1 cellular context compared by ENCODE assay signal in the genomic region with DNA sequence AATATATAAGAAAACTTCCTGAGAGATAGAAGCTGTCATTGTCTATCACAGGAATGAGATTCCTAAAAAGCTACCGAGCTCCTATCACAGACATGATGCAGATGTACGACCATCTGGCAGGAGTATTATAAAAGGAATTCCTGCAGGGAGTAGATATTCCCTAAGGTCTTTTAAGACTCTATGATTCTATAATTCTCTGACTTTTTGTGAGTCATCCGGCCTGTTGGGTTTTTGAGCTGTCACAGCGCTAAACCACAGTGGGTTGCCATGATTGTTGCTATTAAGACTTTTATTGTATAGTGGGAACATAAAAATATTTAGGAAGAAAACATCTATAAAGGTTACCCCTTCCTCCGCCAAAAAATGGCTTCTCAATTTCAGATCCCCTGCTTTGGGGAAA.
TF ChIP-seq lines count a peak whose summit lies in the region.

No MANE protein-coding gene starts in this region.

TF ChIP-seq in SK-N-SH, 30 proteins besides CTCF, POLR2A, EP300 and RAD21:
- TF ChIP-seq, protein P1, sequence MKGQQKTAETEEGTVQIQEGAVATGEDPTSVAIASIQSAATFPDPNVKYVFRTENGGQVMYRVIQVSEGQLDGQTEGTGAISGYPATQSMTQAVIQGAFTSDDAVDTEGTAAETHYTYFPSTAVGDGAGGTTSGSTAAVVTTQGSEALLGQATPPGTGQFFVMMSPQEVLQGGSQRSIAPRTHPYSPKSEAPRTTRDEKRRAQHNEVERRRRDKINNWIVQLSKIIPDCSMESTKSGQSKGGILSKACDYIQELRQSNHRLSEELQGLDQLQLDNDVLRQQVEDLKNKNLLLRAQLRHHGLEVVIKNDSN (IDR thresholded peaks at IDR 0.05; ENCODE audit: borderline replicate concordance, low read depth), result no peak
- TF ChIP-seq, protein P2, sequence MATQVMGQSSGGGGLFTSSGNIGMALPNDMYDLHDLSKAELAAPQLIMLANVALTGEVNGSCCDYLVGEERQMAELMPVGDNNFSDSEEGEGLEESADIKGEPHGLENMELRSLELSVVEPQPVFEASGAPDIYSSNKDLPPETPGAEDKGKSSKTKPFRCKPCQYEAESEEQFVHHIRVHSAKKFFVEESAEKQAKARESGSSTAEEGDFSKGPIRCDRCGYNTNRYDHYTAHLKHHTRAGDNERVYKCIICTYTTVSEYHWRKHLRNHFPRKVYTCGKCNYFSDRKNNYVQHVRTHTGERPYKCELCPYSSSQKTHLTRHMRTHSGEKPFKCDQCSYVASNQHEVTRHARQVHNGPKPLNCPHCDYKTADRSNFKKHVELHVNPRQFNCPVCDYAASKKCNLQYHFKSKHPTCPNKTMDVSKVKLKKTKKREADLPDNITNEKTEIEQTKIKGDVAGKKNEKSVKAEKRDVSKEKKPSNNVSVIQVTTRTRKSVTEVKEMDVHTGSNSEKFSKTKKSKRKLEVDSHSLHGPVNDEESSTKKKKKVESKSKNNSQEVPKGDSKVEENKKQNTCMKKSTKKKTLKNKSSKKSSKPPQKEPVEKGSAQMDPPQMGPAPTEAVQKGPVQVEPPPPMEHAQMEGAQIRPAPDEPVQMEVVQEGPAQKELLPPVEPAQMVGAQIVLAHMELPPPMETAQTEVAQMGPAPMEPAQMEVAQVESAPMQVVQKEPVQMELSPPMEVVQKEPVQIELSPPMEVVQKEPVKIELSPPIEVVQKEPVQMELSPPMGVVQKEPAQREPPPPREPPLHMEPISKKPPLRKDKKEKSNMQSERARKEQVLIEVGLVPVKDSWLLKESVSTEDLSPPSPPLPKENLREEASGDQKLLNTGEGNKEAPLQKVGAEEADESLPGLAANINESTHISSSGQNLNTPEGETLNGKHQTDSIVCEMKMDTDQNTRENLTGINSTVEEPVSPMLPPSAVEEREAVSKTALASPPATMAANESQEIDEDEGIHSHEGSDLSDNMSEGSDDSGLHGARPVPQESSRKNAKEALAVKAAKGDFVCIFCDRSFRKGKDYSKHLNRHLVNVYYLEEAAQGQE (IDR thresholded peaks at IDR 0.05; ENCODE audit: low read depth, low read length), result no peak
- TF ChIP-seq MXI1 (IDR thresholded peaks at IDR 0.05; ENCODE audit: low read depth, low read length) (no peak), FOSL2 (IDR thresholded peaks at IDR 0.05; ENCODE audit: borderline replicate concordance, low read depth) (peak; percentile 82; the same call in 1 of the 2 replicates), TCF12 (IDR thresholded peaks at IDR 0.05) (peak; percentile 95), SMC3 (IDR thresholded peaks at IDR 0.05; ENCODE audit: low read depth, low read length) (no peak), FOXM1 (IDR thresholded peaks at IDR 0.05; ENCODE audit: low read depth) (0 out of 2 replicates have a peak, but pooled peaks have one; percentile 42), TAF1 (IDR thresholded peaks at IDR 0.05; ENCODE audit: borderline replicate concordance, low read depth, low read length) (no peak), MEF2A (IDR thresholded peaks at IDR 0.05; ENCODE audit: borderline replicate concordance, low read depth) (no peak), FOXJ3 (CRISPR knock-in tag; IDR thresholded peaks at IDR 0.05) (no peak), RFX5 (IDR thresholded peaks at IDR 0.05; ENCODE audit: low read length) (no peak), TEAD4 (IDR thresholded peaks at IDR 0.05; ENCODE audit: borderline replicate concordance, insufficient read depth) (peak; percentile 76), RXRA (IDR thresholded peaks at IDR 0.05; ENCODE audit: borderline replicate concordance, low read depth) (no peak), CHD2 (IDR thresholded peaks at IDR 0.05; ENCODE audit: low read length, partially characterized antibody) (no peak), POLR2AphosphoS5 (IDR thresholded peaks at IDR 0.05; ENCODE audit: low read depth, low read length) (peak; percentile 70), RCOR1 (IDR thresholded peaks at IDR 0.05; ENCODE audit: low read length) (no peak), JUND (IDR thresholded peaks at IDR 0.05) (peak; percentile 81), GATA2 (CRISPR knock-in tag; IDR thresholded peaks at IDR 0.05) (no peak), NFIC (IDR thresholded peaks at IDR 0.05; ENCODE audit: borderline replicate concordance) (peak; percentile 55; the same call in 1 of the 2 replicates), EZH2phosphoT487 (IDR thresholded peaks at IDR 0.05; ENCODE audit: borderline replicate concordance, low read depth) (no peak), NRF1 (IDR thresholded peaks at IDR 0.05; ENCODE audit: low read depth, low read length) (no peak), SIN3A (IDR thresholded peaks at IDR 0.05; ENCODE audit: borderline replicate concordance, low read depth, low read length) (peak; percentile 50; the same call in 1 of the 2 replicates), GABPA (IDR thresholded peaks at IDR 0.05; ENCODE audit: low read depth) (no peak), YY1 (IDR thresholded peaks at IDR 0.05; ENCODE audit: low read depth) (peak; percentile 50; the same call in 1 of the 2 replicates), ELF1 (IDR thresholded peaks at IDR 0.05) (no peak)
- TF ChIP-seq, protein P3, sequence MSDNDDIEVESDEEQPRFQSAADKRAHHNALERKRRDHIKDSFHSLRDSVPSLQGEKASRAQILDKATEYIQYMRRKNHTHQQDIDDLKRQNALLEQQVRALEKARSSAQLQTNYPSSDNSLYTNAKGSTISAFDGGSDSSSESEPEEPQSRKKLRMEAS (IDR thresholded peaks at IDR 0.05; ENCODE audit: low read depth), result peak; percentile 24; the same call in 1 of the 2 replicates
- TF ChIP-seq, protein P4, sequence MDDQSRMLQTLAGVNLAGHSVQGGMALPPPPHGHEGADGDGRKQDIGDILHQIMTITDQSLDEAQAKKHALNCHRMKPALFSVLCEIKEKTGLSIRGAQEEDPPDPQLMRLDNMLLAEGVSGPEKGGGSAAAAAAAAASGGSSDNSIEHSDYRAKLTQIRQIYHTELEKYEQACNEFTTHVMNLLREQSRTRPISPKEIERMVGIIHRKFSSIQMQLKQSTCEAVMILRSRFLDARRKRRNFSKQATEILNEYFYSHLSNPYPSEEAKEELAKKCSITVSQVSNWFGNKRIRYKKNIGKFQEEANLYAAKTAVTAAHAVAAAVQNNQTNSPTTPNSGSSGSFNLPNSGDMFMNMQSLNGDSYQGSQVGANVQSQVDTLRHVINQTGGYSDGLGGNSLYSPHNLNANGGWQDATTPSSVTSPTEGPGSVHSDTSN (IDR thresholded peaks at IDR 0.05), result peak; percentile 72
- TF ChIP-seq, protein P5, sequence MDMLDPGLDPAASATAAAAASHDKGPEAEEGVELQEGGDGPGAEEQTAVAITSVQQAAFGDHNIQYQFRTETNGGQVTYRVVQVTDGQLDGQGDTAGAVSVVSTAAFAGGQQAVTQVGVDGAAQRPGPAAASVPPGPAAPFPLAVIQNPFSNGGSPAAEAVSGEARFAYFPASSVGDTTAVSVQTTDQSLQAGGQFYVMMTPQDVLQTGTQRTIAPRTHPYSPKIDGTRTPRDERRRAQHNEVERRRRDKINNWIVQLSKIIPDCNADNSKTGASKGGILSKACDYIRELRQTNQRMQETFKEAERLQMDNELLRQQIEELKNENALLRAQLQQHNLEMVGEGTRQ (IDR thresholded peaks at IDR 0.05; ENCODE audit: borderline replicate concordance, low read depth, low read length), result no peak
- TF ChIP-seq, protein P6, sequence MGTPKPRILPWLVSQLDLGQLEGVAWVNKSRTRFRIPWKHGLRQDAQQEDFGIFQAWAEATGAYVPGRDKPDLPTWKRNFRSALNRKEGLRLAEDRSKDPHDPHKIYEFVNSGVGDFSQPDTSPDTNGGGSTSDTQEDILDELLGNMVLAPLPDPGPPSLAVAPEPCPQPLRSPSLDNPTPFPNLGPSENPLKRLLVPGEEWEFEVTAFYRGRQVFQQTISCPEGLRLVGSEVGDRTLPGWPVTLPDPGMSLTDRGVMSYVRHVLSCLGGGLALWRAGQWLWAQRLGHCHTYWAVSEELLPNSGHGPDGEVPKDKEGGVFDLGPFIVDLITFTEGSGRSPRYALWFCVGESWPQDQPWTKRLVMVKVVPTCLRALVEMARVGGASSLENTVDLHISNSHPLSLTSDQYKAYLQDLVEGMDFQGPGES (IDR thresholded peaks at IDR 0.05; ENCODE audit: low read depth, low read length), result no peak
- TF ChIP-seq, protein P7, sequence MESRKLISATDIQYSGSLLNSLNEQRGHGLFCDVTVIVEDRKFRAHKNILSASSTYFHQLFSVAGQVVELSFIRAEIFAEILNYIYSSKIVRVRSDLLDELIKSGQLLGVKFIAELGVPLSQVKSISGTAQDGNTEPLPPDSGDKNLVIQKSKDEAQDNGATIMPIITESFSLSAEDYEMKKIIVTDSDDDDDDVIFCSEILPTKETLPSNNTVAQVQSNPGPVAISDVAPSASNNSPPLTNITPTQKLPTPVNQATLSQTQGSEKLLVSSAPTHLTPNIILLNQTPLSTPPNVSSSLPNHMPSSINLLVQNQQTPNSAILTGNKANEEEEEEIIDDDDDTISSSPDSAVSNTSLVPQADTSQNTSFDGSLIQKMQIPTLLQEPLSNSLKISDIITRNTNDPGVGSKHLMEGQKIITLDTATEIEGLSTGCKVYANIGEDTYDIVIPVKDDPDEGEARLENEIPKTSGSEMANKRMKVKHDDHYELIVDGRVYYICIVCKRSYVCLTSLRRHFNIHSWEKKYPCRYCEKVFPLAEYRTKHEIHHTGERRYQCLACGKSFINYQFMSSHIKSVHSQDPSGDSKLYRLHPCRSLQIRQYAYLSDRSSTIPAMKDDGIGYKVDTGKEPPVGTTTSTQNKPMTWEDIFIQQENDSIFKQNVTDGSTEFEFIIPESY (IDR thresholded peaks at IDR 0.05; ENCODE audit: borderline replicate concordance, low read depth), result no peak
